Comparison of ENCODE assay signal across 18 cellular contexts in genomic region chr2:33077841-33078240, GRCh38.
DNase-seq lines count a peak whose midpoint lies in the region; ATAC-seq and TF ChIP-seq lines count a peak whose summit lies in the region.
"Had no signal": no experiment of that assay in that cellular context is flagged by ENCODE, and none has a peak within 500 bp of the region (broad histone marks: within the 10 kb centered on the region; RNA-seq: fewer than 3 reads in every experiment).

No MANE protein-coding gene starts in this region.

- H3K36me3 ChIP-seq in DOHH2 (ENCODE audit: control insufficient read depth, low read length), result peaks cover 30% of the 10 kb centered on the region
- H3K36me3 ChIP-seq in OCI-LY3 (replicated peaks; ENCODE audit: low read depth, low read length), result no peaks in the 10 kb centered on the region
- H3K36me3 ChIP-seq: HAP-1, upper lobe of left lung had no signal

- no peak overlapping the region for H3K27ac Mint-ChIP-seq in stimulated activated memory B cell treated with anti-CD40 and anti-IgM and Interleukin-4, amounts not matched to agents 10 μg/mL and 1 μg/mL and 100 μg/mL, for 72 hours
- H3K27ac Mint-ChIP-seq: activated CD4-positive, alpha-beta memory T cell treated with anti-CD3 and anti-CD28 coated beads, Interleukin-2, amount 10 ng/mL, durations not matched to agents 7 days and 5 days; CD4-positive, CD25-positive, alpha-beta regulatory T cell had no signal

- H4K20me1 ChIP-seq in DOHH2 (ENCODE audit: control insufficient read depth, insufficient read depth, low read depth, low read length) (no peaks in the 10 kb centered on the region), OCI-LY3 (ENCODE audit: insufficient read depth, low read length) (no peaks in the 10 kb centered on the region)

- peaks cover 22% of the 10 kb centered on the region for H3K4me1 Mint-ChIP-seq in stimulated activated memory B cell treated with anti-CD40 and anti-IgM and Interleukin-4, amounts not matched to agents 10 μg/mL and 1 μg/mL and 100 μg/mL, for 72 hours
- H3K4me1 Mint-ChIP-seq: CD4-positive, CD25-positive, alpha-beta regulatory T cell had no signal

- H3K9ac ChIP-seq in OCI-LY3 (ENCODE audit: low read length), result no peak overlapping the region

- peak; percentile 83 for ATAC-seq in GM18868 (IDR thresholded peaks at IDR 0.05; ENCODE audit: unreplicated experiment)
- ATAC-seq in stimulated activated memory B cell treated with anti-CD40 and anti-IgM and Interleukin-4, amounts not matched to agents 10 μg/mL and 1 μg/mL and 100 μg/mL, for 72 hours, result no peak
- no peak for ATAC-seq in HG02763 (IDR thresholded peaks at IDR 0.05; ENCODE audit: unreplicated experiment)
- ATAC-seq: SK-N-SH treated with all-trans-retinoic acid at 6 μM for 48 hours had no signal

- no peaks in the 10 kb centered on the region for H3K9me3 Mint-ChIP-seq in stimulated activated memory B cell treated with anti-CD40 and anti-IgM and Interleukin-4, amounts not matched to agents 10 μg/mL and 1 μg/mL and 100 μg/mL, for 72 hours
- H3K9me3 Mint-ChIP-seq: activated CD4-positive, alpha-beta memory T cell treated with anti-CD3 and anti-CD28 coated beads, Interleukin-2, amount 10 ng/mL, durations not matched to agents 7 days and 5 days had no signal

- H3K4me3 Mint-ChIP-seq in stimulated activated memory B cell treated with anti-CD40 and anti-IgM and Interleukin-4, amounts not matched to agents 10 μg/mL and 1 μg/mL and 100 μg/mL, for 72 hours, result no peak overlapping the region
- H3K4me3 Mint-ChIP-seq: activated CD4-positive, alpha-beta memory T cell treated with anti-CD3 and anti-CD28 coated beads, Interleukin-2, amount 10 ng/mL, durations not matched to agents 7 days and 5 days; CD4-positive, CD25-positive, alpha-beta regulatory T cell had no signal

- H3K4me3 ChIP-seq in DOHH2 (ENCODE audit: low read length) (peak overlapping the region; percentile 69), OCI-LY3 (ENCODE audit: low read length) (no peak overlapping the region)
- H3K4me3 ChIP-seq: HAP-1, upper lobe of left lung had no signal

- DNase-seq in left kidney (ENCODE audit: low read depth, low spot score), result peak; percentile 95
- DNase-seq in germinal center (ENCODE audit: low spot score), result no peak
- no peak for DNase-seq in NCI-H146 (lab: John Stamatoyannopoulos, UW)
- DNase-seq: activated CD4-positive, alpha-beta memory T cell treated with anti-CD3 and anti-CD28 coated beads, Interleukin-2, amount 10 ng/mL, durations not matched to agents 7 days and 5 days; activated effector memory CD4-positive, alpha-beta T cell treated with Interleukin-2 at 50 U/mL for 16 hours; CD4-positive, CD25-positive, alpha-beta regulatory T cell; cerebellar nuclear complex; head of caudate nucleus; NCI-H526; stimulated activated CD8-positive, alpha-beta memory T cell treated with anti-CD3 and anti-CD28 coated beads, Interleukin-4, amount 100 ng/mL, for 48 hours; upper lobe of left lung had no signal

- TF ChIP-seq CTCF in DOHH2 (IDR thresholded peaks at IDR 0.05; ENCODE audit: low read depth, low read length, poor library complexity, severe bottlenecking), result no peak
- TF ChIP-seq CTCF in OCI-LY3 (IDR thresholded peaks at IDR 0.05; ENCODE audit: low read depth, low read length), result no peak

- no peaks in the 10 kb centered on the region for H3K36me3 Mint-ChIP-seq in stimulated activated memory B cell treated with anti-CD40 and anti-IgM and Interleukin-4, amounts not matched to agents 10 μg/mL and 1 μg/mL and 100 μg/mL, for 72 hours
- H3K36me3 Mint-ChIP-seq: CD4-positive, CD25-positive, alpha-beta regulatory T cell had no signal

- H3K27me3 ChIP-seq in DOHH2 (ENCODE audit: control insufficient read depth, low read length) (no peaks in the 10 kb centered on the region), OCI-LY3 (ENCODE audit: low read depth, low read length) (no peaks in the 10 kb centered on the region)
- H3K27me3 ChIP-seq: upper lobe of left lung had no signal

- H3K79me2 ChIP-seq in DOHH2 (ENCODE audit: control insufficient read depth, low read length) (peaks cover 57% of the 10 kb centered on the region), OCI-LY3 (ENCODE audit: low read length) (no peaks in the 10 kb centered on the region)

- H3K27ac ChIP-seq in DOHH2 (ENCODE audit: low read depth, low read length) (peak overlapping the region; percentile 99), OCI-LY3 (ENCODE audit: low read length) (no peak overlapping the region)
- H3K27ac ChIP-seq: upper lobe of left lung had no signal

- no peak overlapping the region for H2AFZ ChIP-seq in OCI-LY3 (ENCODE audit: low read depth, low read length)

- no peaks in the 10 kb centered on the region for H3K9me2 ChIP-seq in DOHH2 (replicated peaks; ENCODE audit: control insufficient read depth, low read length)

- peaks cover 14% of the 10 kb centered on the region for H3K27me3 Mint-ChIP-seq in stimulated activated memory B cell treated with anti-CD40 and anti-IgM and Interleukin-4, amounts not matched to agents 10 μg/mL and 1 μg/mL and 100 μg/mL, for 72 hours

- H3F3A ChIP-seq in DOHH2 (ENCODE audit: control insufficient read depth, insufficient read depth), result peaks cover 56% of the 10 kb centered on the region

- no peaks in the 10 kb centered on the region for H3K9me3 ChIP-seq in DOHH2 (ENCODE audit: control insufficient read depth, insufficient read depth, low read length)
- peaks cover 8% of the 10 kb centered on the region; the same call in 1 of the 2 replicates for H3K9me3 ChIP-seq in OCI-LY3 (ENCODE audit: insufficient read depth, low read length)
- H3K9me3 ChIP-seq: HAP-1, upper lobe of left lung had no signal

- H3K4me1 ChIP-seq in DOHH2 (ENCODE audit: control insufficient read depth, low read length) (peaks cover 98% of the 10 kb centered on the region), OCI-LY3 (ENCODE audit: low read length) (peaks cover 14% of the 10 kb centered on the region)
- H3K4me1 ChIP-seq: HAP-1 had no signal

- H3K4me2 ChIP-seq in DOHH2 (ENCODE audit: low read length), result peak overlapping the region; percentile 88
- H3K4me2 ChIP-seq in OCI-LY3 (ENCODE audit: low read length), result 0 out of 2 replicates have a peak overlapping the region, but pooled peaks have one; percentile 5
